ENCODE assay signal across 8 cellular contexts in the genomic region with DNA sequence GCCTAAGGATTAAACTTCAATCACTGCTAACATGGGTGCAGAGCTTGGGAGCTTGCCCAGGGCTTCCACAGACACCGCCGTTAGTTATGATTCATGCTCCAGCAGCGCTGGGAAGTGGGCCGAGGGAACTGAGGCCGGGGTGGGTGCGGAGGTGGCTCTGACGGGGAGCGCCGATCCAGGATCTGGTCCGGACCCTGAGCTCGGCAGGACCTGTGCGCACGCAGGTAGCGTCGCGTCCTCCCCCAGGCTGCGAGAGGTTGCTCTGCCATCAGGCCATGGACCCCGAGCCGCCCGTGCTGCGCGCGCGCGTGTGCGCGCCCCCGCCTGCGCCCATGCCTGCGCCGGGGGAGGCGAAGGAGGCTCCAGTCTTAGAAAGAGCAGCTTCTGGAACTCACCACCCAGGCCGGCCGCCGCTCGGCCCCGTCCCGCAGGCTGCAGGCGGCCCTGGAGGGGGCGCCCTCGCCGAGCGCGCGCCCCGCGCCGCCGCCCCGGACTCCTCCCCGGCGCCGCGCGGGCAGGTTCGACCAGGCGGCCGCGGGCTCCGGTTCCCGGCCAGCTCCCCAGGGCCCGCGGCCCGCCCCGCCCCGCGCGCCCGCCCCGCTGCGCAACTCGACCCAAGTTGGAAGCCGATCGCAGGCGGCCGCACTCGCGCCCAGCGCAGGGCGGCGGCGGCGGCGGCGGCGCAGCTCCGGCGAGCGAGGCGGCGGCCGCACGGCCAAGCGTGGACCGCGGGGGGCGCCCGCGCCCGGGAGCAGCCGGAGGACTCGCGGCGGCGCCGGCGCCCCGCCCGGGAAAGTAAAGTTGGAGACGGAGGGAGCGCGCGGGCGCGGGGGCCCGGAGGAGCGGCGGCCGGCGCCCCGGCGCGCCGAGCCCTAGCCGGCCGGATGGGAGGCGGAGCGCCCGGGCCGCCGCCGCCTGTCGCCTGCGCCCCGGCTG. TPM values are rescaled to one million over a fixed set of nuclear protein-coding genes. Genes with fewer than 3 reads are reported as not detected.
A peak's percentile ranks its signal among the peaks of the same experiment; 100 is the strongest.
DNase-seq lines count a peak whose midpoint lies in the region; ATAC-seq and TF ChIP-seq lines count a peak whose summit lies in the region.

No MANE protein-coding gene starts in this region.

- H3K27ac ChIP-seq in HUES6 (ENCODE audit: low read depth, low read length) (no peak overlapping the region), ascending aorta (peak overlapping the region; percentile 89 to 90), stomach (peak overlapping the region in 2 of 5 donors; percentile 34 to 65)

- H3K4me1 Mint-ChIP-seq in stimulated activated memory B cell treated with anti-CD40 and anti-IgM and Interleukin-4, amounts not matched to agents 10 μg/mL and 1 μg/mL and 100 μg/mL, for 72 hours: no peaks in the 10 kb centered on the region

- H3K4me1 ChIP-seq in HUES6 (ENCODE audit: control insufficient read depth, insufficient read depth, low read length): peaks cover 40% of the 10 kb centered on the region; the same call in 1 of the 2 replicates
- H3K4me1 ChIP-seq in ascending aorta: peaks cover 0 to 29% of the 10 kb centered on the region in 2 donors
- H3K4me1 ChIP-seq in stomach: peaks cover 3 to 26% (median 12%) of the 10 kb centered on the region in 4 donors

- no peaks in the 10 kb centered on the region for H3K9me3 ChIP-seq in HUES6 (ENCODE audit: control insufficient read depth, insufficient read depth, low read depth, low read length)
- H3K9me3 ChIP-seq in ascending aorta: no peaks in the 10 kb centered on the region
- no peaks in the 10 kb centered on the region for H3K9me3 ChIP-seq in iPS-18c (ENCODE audit: control insufficient read depth, insufficient read depth, low read length)
- H3K9me3 ChIP-seq in stomach: no peaks in the 10 kb centered on the region

- 0 to 7% (median 1%) methylated on average over 5 to 135 of the region's 135 CpGs for WGBS in stomach, 5 donors

- intact Hi-C loops in ascending aorta (cut with DNase I): loop anchor here (2.0 to 10.0 kb wide), 7 partner anchors 43 to 281 kb away; partner anchors contain the start of gene LRPAP1
- intact Hi-C loops in stomach (cut with DNase I; ENCODE audit: low total_unique reads): loop anchor here (10.0 kb wide), 1 partner anchor 119 kb away; no protein-coding TSS in a partner anchor

- no peaks in the 10 kb centered on the region for H3K36me3 Mint-ChIP-seq in stimulated activated memory B cell treated with anti-CD40 and anti-IgM and Interleukin-4, amounts not matched to agents 10 μg/mL and 1 μg/mL and 100 μg/mL, for 72 hours

- TF ChIP-seq EP300 in stomach (IDR thresholded peaks at IDR 0.05): no peak

- peaks cover 64% of the 10 kb centered on the region for H3K27me3 Mint-ChIP-seq in stimulated activated memory B cell treated with anti-CD40 and anti-IgM and Interleukin-4, amounts not matched to agents 10 μg/mL and 1 μg/mL and 100 μg/mL, for 72 hours

- H3K9ac ChIP-seq in HUES6 (ENCODE audit: low read length): peak overlapping the region; percentile 60

- ATAC-seq in stimulated activated memory B cell treated with anti-CD40 and anti-IgM and Interleukin-4, amounts not matched to agents 10 μg/mL and 1 μg/mL and 100 μg/mL, for 72 hours: no peak

- no peak for TF ChIP-seq POLR2A in stomach (IDR thresholded peaks at IDR 0.05)

- H3K36me3 ChIP-seq in HUES6 (ENCODE audit: control insufficient read depth, insufficient read depth, low read length): no peaks in the 10 kb centered on the region
- no peaks in the 10 kb centered on the region for H3K36me3 ChIP-seq in ascending aorta
- H3K36me3 ChIP-seq in stomach: no peaks in the 10 kb centered on the region

- no peak overlapping the region for H3K27ac Mint-ChIP-seq in stimulated activated memory B cell treated with anti-CD40 and anti-IgM and Interleukin-4, amounts not matched to agents 10 μg/mL and 1 μg/mL and 100 μg/mL, for 72 hours

- H3K27me3 ChIP-seq in HUES6 (ENCODE audit: control insufficient read depth, insufficient read depth, low read length) (peaks cover 31% of the 10 kb centered on the region), ascending aorta (no peaks in the 10 kb centered on the region), stomach (peaks cover 0 to 71% (median 39%) of the 10 kb centered on the region in 3 donors)

- peak overlapping the region; percentile 36 for H3K4me3 ChIP-seq in AG10803 (ENCODE audit: low read length)
- peak overlapping the region; percentile 66 for H3K4me3 ChIP-seq in HUES6 (ENCODE audit: low read depth, low read length)
- peak overlapping the region; percentile 49 to 78 for H3K4me3 ChIP-seq in ascending aorta
- H3K4me3 ChIP-seq in iPS-18c (ENCODE audit: insufficient read depth, low read depth, low read length): peak overlapping the region; percentile 40
- peak overlapping the region; percentile 34 to 41 (median 40) for H3K4me3 ChIP-seq in stomach

- TF ChIP-seq CTCF in AG10803 (conservative IDR thresholded peaks at IDR 0.05; ENCODE audit: low read length) (no peak), ascending aorta (IDR thresholded peaks at IDR 0.05) (peak in 2 of 3 experiments; percentile 28 to 30), stomach (IDR thresholded peaks at IDR 0.05) (no peak)

- no peak overlapping the region for H3K4me3 Mint-ChIP-seq in stimulated activated memory B cell treated with anti-CD40 and anti-IgM and Interleukin-4, amounts not matched to agents 10 μg/mL and 1 μg/mL and 100 μg/mL, for 72 hours

- H3K9me3 Mint-ChIP-seq in stimulated activated memory B cell treated with anti-CD40 and anti-IgM and Interleukin-4, amounts not matched to agents 10 μg/mL and 1 μg/mL and 100 μg/mL, for 72 hours: no peaks in the 10 kb centered on the region

- peak; percentile 50 for DNase-seq in AG10803 (ENCODE audit: low read depth)
- DNase-seq in ascending aorta (ENCODE audit: low spot score in 2 of 2): peak in 1 of 2 donors; percentile 89
- peak; percentile 32 for DNase-seq in stomach
- DNase-seq in T-helper 9 cell: no peak
- no peak for DNase-seq in stimulated activated CD4-positive, alpha-beta T cell treated with anti-CD3 and anti-CD28 coated beads, Interleukin-2, amount 100 ng/mL, for 48 hours

RNA-seq across cellular contexts. Expression of gene ADRA2C, which starts 0.6 kb away (rescaled TPM):
- total RNA-seq in ascending aorta: 46.1 TPM
- 1 to 10 TPM in 4 of 5 donors, not detected in 1; 1.0 to 3.6 (median 1.3) TPM for total RNA-seq in stomach
- 10 to 100 TPM in 1 of 3 donors, under 1 TPM in 1, not detected in 1; 0.31 to 12.6 TPM for polyA plus RNA-seq in stomach

Comparison
In these comparisons a context has a peak if more than half of its experiments do, and no peak if none do; other contexts are left out.
1. DNase-seq: peak in AG10803 (single experiment) and stomach (single experiment); none in T-helper 9 cell (single experiment) and stimulated activated CD4-positive, alpha-beta T cell treated with anti-CD3 and anti-CD28 coated beads, Interleukin-2, amount 100 ng/mL, for 48 hours (0 of 2).
2. CTCF ChIP-seq: peak in ascending aorta (2 of 3); none in AG10803 (single experiment) and stomach (0 of 7).
3. RNA of gene ADRA2C, which starts 0.6 kb away (total RNA-seq): 46.1 TPM in ascending aorta (single experiment); 1.0 to 3.6 TPM in stomach; every median in the first group is over 10 times any median in the second.
4. Peak in every context shown above with its lines, with median percentiles within 50 percentile points of each other: H3K4me3 ChIP-seq.